ENCODE assay signal across 1 cellular context in genomic region chr17:8455660-8456059, GRCh38.
TF ChIP-seq lines count a peak whose summit lies in the region.

No MANE protein-coding gene starts in this region.

TF ChIP-seq in GM12878, 131 proteins besides CTCF, POLR2A, EP300 and RAD21:
- TF ChIP-seq SPI1 (IDR thresholded peaks at IDR 0.05; ENCODE audit: borderline replicate concordance, insufficient read depth, low read depth, low read length) (peak; percentile 3; the same call in 1 of the 2 replicates), CBX3 (IDR thresholded peaks at IDR 0.05; ENCODE audit: borderline replicate concordance, low read depth) (no peak)
